In the genomic region with DNA sequence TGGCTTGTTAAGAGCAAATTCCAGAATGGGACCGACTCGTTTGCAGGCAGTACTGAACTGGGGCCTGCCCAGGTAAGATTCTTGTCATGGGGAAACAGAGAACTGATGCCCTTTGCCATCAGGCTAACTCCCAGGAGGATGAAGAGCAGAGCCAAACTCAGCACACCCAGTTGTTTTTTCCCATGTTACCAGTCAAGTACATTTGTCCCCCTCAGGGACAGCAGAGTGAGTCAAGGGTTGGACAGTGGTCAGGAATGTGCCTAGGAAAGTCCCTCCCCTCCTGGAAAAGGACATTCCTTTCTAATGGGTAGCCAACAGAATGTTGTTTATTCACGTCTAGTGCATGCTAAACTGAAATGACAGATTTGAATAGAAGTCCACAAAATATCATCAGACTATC, we compare ENCODE assay signal across 10 cellular contexts. TPM values are rescaled to one million over a fixed set of nuclear protein-coding genes. Genes with fewer than 3 reads are reported as not detected.
DNase-seq lines count a peak whose midpoint lies in the region; ATAC-seq, FAIRE-seq and TF ChIP-seq lines count a peak whose summit lies in the region.
"Had no signal": no experiment of that assay in that cellular context is flagged by ENCODE, and none has a peak within 500 bp of the region (broad histone marks: within the 10 kb centered on the region; RNA-seq: fewer than 3 reads in every experiment).

No MANE protein-coding gene starts in this region.

- H3K4me1 Mint-ChIP-seq in WTC11, result peaks cover 5% of the 10 kb centered on the region
- H3K4me1 Mint-ChIP-seq in CD8-positive, alpha-beta T cell (ENCODE audit: low read depth), result peaks cover 8% of the 10 kb centered on the region

- no peaks in the 10 kb centered on the region for H3K9me3 ChIP-seq in pancreas
- H3K9me3 ChIP-seq in CD8-positive, alpha-beta T cell (ENCODE audit: low read length), result no peaks in the 10 kb centered on the region

- no peak for FAIRE-seq in pancreas (lab: Jason Lieb, UNC)

- H3K4me1 ChIP-seq in pancreas, result peaks cover 32 to 50% (median 35%) of the 10 kb centered on the region in 3 donors
- H3K4me1 ChIP-seq in CD8-positive, alpha-beta T cell (ENCODE audit: insufficient read depth, low read length), result peaks cover 9% of the 10 kb centered on the region

- H3K27me3 ChIP-seq in pancreas, result no peaks in the 10 kb centered on the region
- H3K27me3 ChIP-seq in CD8-positive, alpha-beta T cell (ENCODE audit: insufficient read depth, low read length), result no peaks in the 10 kb centered on the region

- H3K27ac Mint-ChIP-seq in WTC11, result no peak overlapping the region
- no peak overlapping the region for H3K27ac Mint-ChIP-seq in CD8-positive, alpha-beta T cell
- H3K27ac Mint-ChIP-seq: activated T-helper 17 cell treated with anti-CD3 and anti-CD28 coated beads, Interleukin-2, amount 50 U/mL, for 72 hours had no signal

- POLR2A ChIA-PET in WTC11 (lab: Charles Lee), result no interaction called here
- POLR2A ChIA-PET in CD8-positive, alpha-beta T cell (lab: Charles Lee), result no interaction called here

- CTCF ChIA-PET in WTC11 (lab: Charles Lee), result no interaction called here
- CTCF ChIA-PET in CD8-positive, alpha-beta T cell (lab: Charles Lee), result no interaction called here

- in situ Hi-C loops in Caki2 (cut with HindIII; ENCODE audit: low pct_unique_long_range_greater_than_20kb, low sequenced_read_pairs), result no loop called here

- intact Hi-C loops in cardiac septum (cut with DNase I), result loop anchor here (2.0 to 10.0 kb wide), 5 partner anchors 39 to 433 kb away; partner anchors contain the start of genes C12orf60 and WBP11
- intact Hi-C loops in pancreas (cut with DNase I), result loop anchor here in 1 of 3 donors (10.0 kb wide), 1 partner anchor 83 kb away; no protein-coding TSS in a partner anchor
- intact Hi-C loops in CD8-positive, alpha-beta T cell (cut with DNase I, micrococcal nuclease), result loop anchor here in 1 of 2 experiments (10.0 kb wide), 1 partner anchor 743 kb away; no protein-coding TSS in a partner anchor

- peak overlapping the region in 1 of 4 donors; percentile 8 for H3K4me3 ChIP-seq in pancreas
- H3K4me3 ChIP-seq in CD8-positive, alpha-beta T cell (ENCODE audit: low read depth, low read length), result no peak overlapping the region

- TF ChIP-seq CTCF in WTC11 (IDR thresholded peaks at IDR 0.05), result no peak
- TF ChIP-seq CTCF in pancreas (IDR thresholded peaks at IDR 0.05), result no peak
- no peak for TF ChIP-seq CTCF in GM20000 (IDR thresholded peaks at IDR 0.05; ENCODE audit: extremely low read depth, missing control alignments)
- no peak for TF ChIP-seq CTCF in CD8-positive, alpha-beta T cell (IDR thresholded peaks at IDR 0.05)

- H3K4me3 Mint-ChIP-seq in WTC11, result no peak overlapping the region
- no peak overlapping the region for H3K4me3 Mint-ChIP-seq in CD8-positive, alpha-beta T cell
- H3K4me3 Mint-ChIP-seq: activated T-helper 17 cell treated with anti-CD3 and anti-CD28 coated beads, Interleukin-2, amount 50 U/mL, for 72 hours had no signal

- ATAC-seq in WTC11, result peak; percentile 59
- ATAC-seq in pancreas, result peak; percentile 74 to 87 (median 84)
- ATAC-seq in HG03108 (IDR thresholded peaks at IDR 0.05; ENCODE audit: unreplicated experiment), result no peak
- ATAC-seq in CD8-positive, alpha-beta T cell, result no peak
- ATAC-seq: activated T-helper 17 cell treated with anti-CD3 and anti-CD28 coated beads, Interleukin-2, amount 50 U/mL, for 72 hours had no signal

- DNase-seq in Caki2 (ENCODE audit: low read depth) (peak; percentile 76), WTC11 (ENCODE audit: low spot score) (no peak), cardiac septum (ENCODE audit: low spot score) (peak; percentile 78), pancreas (peak in 4 of 6 donors; percentile 52 to 79 (median 70)), NCI-H2196 treated with DMSO at 0.1 percent for 48 hours (lab: John Stamatoyannopoulos, UW; ENCODE audit: unreplicated experiment) (no peak), GM20000 (ENCODE audit: low spot score) (no peak)
- DNase-seq in CD8-positive, alpha-beta T cell, result no peak
- DNase-seq: NCI-H1417 treated with DMSO at 0.1 percent for 48 hours had no signal

- peaks cover 11% of the 10 kb centered on the region for H3K9me3 Mint-ChIP-seq in WTC11
- peaks cover 4% of the 10 kb centered on the region for H3K9me3 Mint-ChIP-seq in CD8-positive, alpha-beta T cell
- H3K9me3 Mint-ChIP-seq: activated T-helper 17 cell treated with anti-CD3 and anti-CD28 coated beads, Interleukin-2, amount 50 U/mL, for 72 hours had no signal

- H3K36me3 ChIP-seq in pancreas, result no peaks in the 10 kb centered on the region
- no peaks in the 10 kb centered on the region for H3K36me3 ChIP-seq in CD8-positive, alpha-beta T cell (ENCODE audit: insufficient read depth, low read length)

- peak overlapping the region; percentile 4 to 82 (median 43) for H3K27ac ChIP-seq in pancreas
- H3K27ac ChIP-seq in CD8-positive, alpha-beta T cell (ENCODE audit: low read depth, low read length), result no peak overlapping the region

- H3K27me3 Mint-ChIP-seq in WTC11 (ENCODE audit: low read depth), result no peaks in the 10 kb centered on the region
- peaks cover 13% of the 10 kb centered on the region for H3K27me3 Mint-ChIP-seq in CD8-positive, alpha-beta T cell (ENCODE audit: low read depth)

- WGBS in pancreas, 2 donors, result 6 to 8% methylated on average over 3 of the region's 3 CpGs

- peaks cover 6% of the 10 kb centered on the region for H3K36me3 Mint-ChIP-seq in WTC11
- no peaks in the 10 kb centered on the region for H3K36me3 Mint-ChIP-seq in CD8-positive, alpha-beta T cell

TF ChIP-seq in WTC11, 78 proteins besides CTCF, POLR2A, EP300 and RAD21:
- TF ChIP-seq, protein P1, sequence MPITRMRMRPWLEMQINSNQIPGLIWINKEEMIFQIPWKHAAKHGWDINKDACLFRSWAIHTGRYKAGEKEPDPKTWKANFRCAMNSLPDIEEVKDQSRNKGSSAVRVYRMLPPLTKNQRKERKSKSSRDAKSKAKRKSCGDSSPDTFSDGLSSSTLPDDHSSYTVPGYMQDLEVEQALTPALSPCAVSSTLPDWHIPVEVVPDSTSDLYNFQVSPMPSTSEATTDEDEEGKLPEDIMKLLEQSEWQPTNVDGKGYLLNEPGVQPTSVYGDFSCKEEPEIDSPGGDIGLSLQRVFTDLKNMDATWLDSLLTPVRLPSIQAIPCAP (CRISPR knock-in tag; IDR thresholded peaks at IDR 0.05), result no peak
- TF ChIP-seq ETV6 (CRISPR knock-in tag; IDR thresholded peaks at IDR 0.05) (no peak), FOXP1 (CRISPR knock-in tag; IDR thresholded peaks at IDR 0.05; ENCODE audit: borderline replicate concordance) (no peak), ZBTB21 (CRISPR knock-in tag; IDR thresholded peaks at IDR 0.05; ENCODE audit: borderline replicate concordance) (no peak), ZNF396 (CRISPR knock-in tag; IDR thresholded peaks at IDR 0.05; ENCODE audit: borderline replicate concordance) (no peak), NFATC4 (CRISPR knock-in tag; IDR thresholded peaks at IDR 0.05) (no peak), ZNF232 (CRISPR knock-in tag; IDR thresholded peaks at IDR 0.05) (no peak), NR3C1 (CRISPR knock-in tag; conservative IDR thresholded peaks at IDR 0.05; ENCODE audit: low read depth) (no peak), ATF3 (CRISPR knock-in tag; conservative IDR thresholded peaks at IDR 0.05) (no peak)
- TF ChIP-seq, protein P2, sequence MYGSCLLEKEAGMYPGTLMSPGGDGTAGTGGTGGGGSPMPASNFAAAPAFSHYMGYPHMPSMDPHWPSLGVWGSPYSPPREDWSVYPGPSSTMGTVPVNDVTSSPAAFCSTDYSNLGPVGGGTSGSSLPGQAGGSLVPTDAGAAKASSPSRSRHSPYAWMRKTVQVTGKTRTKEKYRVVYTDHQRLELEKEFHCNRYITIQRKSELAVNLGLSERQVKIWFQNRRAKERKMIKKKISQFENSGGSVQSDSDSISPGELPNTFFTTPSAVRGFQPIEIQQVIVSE (CRISPR knock-in tag; IDR thresholded peaks at IDR 0.05; ENCODE audit: borderline replicate concordance), result no peak

RNA-seq across cellular contexts. Expression of gene ART4, which starts 1.6 kb away (rescaled TPM):
- total RNA-seq in Caki2 (2014; rRNA removed; shearing (Covaris generic); ENCODE audit: low replicate concordance), result not detected in 2 replicates
- total RNA-seq in WTC11 (2021) (not detected in 3 replicates), cardiac septum (1.9 TPM), pancreas (1 to 10 TPM in 3 of 6 donors, under 1 TPM in 3; 0.25 to 7.2 (median 1.1) TPM)
- under 1 TPM; 0.38 to 0.63 TPM for polyA plus RNA-seq in pancreas
- not detected for total RNA-seq in CD8-positive, alpha-beta T cell
- total RNA-seq: activated T-helper 17 cell treated with anti-CD3 and anti-CD28 coated beads, Interleukin-2, amount 50 U/mL, for 72 hours had no signal

RNA-seq across cellular contexts. Expression of gene SMCO3, which starts 27.8 kb away (rescaled TPM):
- not detected in 2 replicates for total RNA-seq in Caki2 (2014; rRNA removed; shearing (Covaris generic); ENCODE audit: low replicate concordance)
- total RNA-seq in WTC11 (2021) (not detected in 3 replicates), cardiac septum (not detected), pancreas (under 1 TPM in 3 of 6 donors, not detected in 3; 0.12 to 0.19 (median 0.15) TPM)
- under 1 TPM; 0.21 to 0.30 TPM for polyA plus RNA-seq in pancreas
- not detected for total RNA-seq in CD8-positive, alpha-beta T cell
- total RNA-seq: activated T-helper 17 cell treated with anti-CD3 and anti-CD28 coated beads, Interleukin-2, amount 50 U/mL, for 72 hours had no signal

RNA-seq across cellular contexts. Expression of gene C12orf60, which starts 38.3 kb away (rescaled TPM):
- 3.6 and 7.1 TPM in 2 replicates for total RNA-seq in Caki2 (2014; rRNA removed; shearing (Covaris generic); ENCODE audit: low replicate concordance)
- total RNA-seq in WTC11 (2021), result 1.3 to 2.0 TPM (median 1.8 TPM) in 3 replicates
- 2.5 TPM for total RNA-seq in cardiac septum
- total RNA-seq in pancreas, result 1 to 10 TPM in 1 of 6 donors, under 1 TPM in 5; 0.28 to 1.0 (median 0.54) TPM
- polyA plus RNA-seq in pancreas, result under 1 TPM; 0.72 to 0.89 TPM
- under 1 TPM in 1 of 2 experiments, not detected in 1; 0.14 TPM for total RNA-seq in CD8-positive, alpha-beta T cell

RNA-seq across cellular contexts. Expression of gene WBP11, which starts 38.5 kb away (rescaled TPM):
- total RNA-seq in Caki2 (2014; rRNA removed; shearing (Covaris generic); ENCODE audit: low replicate concordance), result 11.0 and 18.2 TPM in 2 replicates
- total RNA-seq in WTC11 (2021) (98.4 to 111 TPM (median 102 TPM) in 3 replicates), cardiac septum (51.7 TPM), pancreas (10 to 100 TPM; 12.5 to 28.5 (median 23.2) TPM)
- polyA plus RNA-seq in pancreas, result 10 to 100 TPM in 1 of 2 donors, 1 to 10 TPM in 1; 7.9 to 14.6 TPM
- total RNA-seq in CD8-positive, alpha-beta T cell, result 100 to 1,000 TPM; 171 to 184 TPM

RNA-seq across cellular contexts. Expression of gene MGP, which starts 43.9 kb away (rescaled TPM):
- not detected in 2 replicates for total RNA-seq in Caki2 (2014; rRNA removed; shearing (Covaris generic); ENCODE audit: low replicate concordance)
- total RNA-seq in WTC11 (2021), result 0.32 to 0.96 TPM (median 0.66 TPM) in 3 replicates
- total RNA-seq in cardiac septum, result 677 TPM
- total RNA-seq in pancreas, result 100 to 1,000 TPM in 2 of 6 donors, 10 to 100 TPM in 4; 30.3 to 179 (median 57.9) TPM
- polyA plus RNA-seq in pancreas, result 100 to 1,000 TPM in 1 of 2 donors, 10 to 100 TPM in 1; 75.6 to 112 TPM
- under 1 TPM; 0.38 to 0.42 TPM for total RNA-seq in CD8-positive, alpha-beta T cell

Comparison
In these comparisons a context has a peak if more than half of its experiments do, and no peak if none do; other contexts are left out.
1. DNase-seq: peak in Caki2 (single experiment), cardiac septum (single experiment) and pancreas (4 of 6); none in WTC11 (single experiment), NCI-H2196 treated with DMSO at 0.1 percent for 48 hours (single experiment), GM20000 (single experiment) and CD8-positive, alpha-beta T cell (0 of 7).
2. ATAC-seq: peak in WTC11 (single experiment) and pancreas (4 of 4); none in HG03108 (single experiment) and CD8-positive, alpha-beta T cell (single experiment).